Comparison of ENCODE assay signal across 26 cellular contexts in genomic region chr14:38367922-38368321, GRCh38.
"Had no signal": no experiment of that assay in that cellular context is flagged by ENCODE, and none has a peak within 500 bp of the region (broad histone marks: within the 10 kb centered on the region; RNA-seq: fewer than 3 reads in every experiment).

No MANE protein-coding gene starts in this region.

- H3K9me3 Mint-ChIP-seq: activated naive CD4-positive, alpha-beta T cell treated with anti-CD3 and anti-CD28 coated beads for 36 hours; activated T-cell treated with anti-CD3 and anti-CD28 coated beads, Interleukin-2, amount 50 U/mL, for 72 hours; endodermal cell; stimulated activated naive CD8-positive, alpha-beta T cell treated with anti-CD3 and anti-CD28 coated beads, Interleukin-15, amount 100 ng/mL, for 72 hours had no signal

- H3K36me3 ChIP-seq: left lung, right lobe of liver, tibial artery had no signal

- H3K4me3 ChIP-seq: coronary artery, hepatocyte, left lung, right lobe of liver, skin epidermis, tibial artery had no signal

- H3K27ac ChIP-seq: coronary artery, hepatocyte, left lung, right lobe of liver, tibial artery had no signal

- ATAC-seq: activated CD4-positive, alpha-beta T cell treated with anti-CD3 and anti-CD28 coated beads for 36 hours; activated T-cell treated with anti-CD3 and anti-CD28 coated beads, Interleukin-2, amount 50 U/mL, for 72 hours; left lung; natural killer cell; stimulated activated effector memory CD8-positive, alpha-beta T cell treated with anti-CD3 and anti-CD28 coated beads, Interleukin-12 subunit alpha, Interleukin-12 subunit beta, amount 100 ng/mL, for 72 hours; stimulated activated naive CD8-positive, alpha-beta T cell treated with anti-CD3 and anti-CD28 coated beads, Interleukin-15, amount 100 ng/mL, for 72 hours; T-cell had no signal

- H3K36me3 Mint-ChIP-seq: activated naive CD8-positive, alpha-beta T cell treated with anti-CD3 and anti-CD28 coated beads, Interleukin-2, amount 10 ng/mL, durations not matched to agents 7 days and 5 days; immature natural killer cell; natural killer cell; stimulated activated effector memory CD8-positive, alpha-beta T cell treated with anti-CD3 and anti-CD28 coated beads, Interleukin-12 subunit alpha, Interleukin-12 subunit beta, amount 100 ng/mL, for 72 hours; T-cell had no signal

- H3K4me3 Mint-ChIP-seq: activated B cell treated with CpG ODN at 0.5 μM for 24 hours; activated CD4-positive, alpha-beta T cell treated with anti-CD3 and anti-CD28 coated beads for 36 hours; activated naive CD4-positive, alpha-beta T cell treated with anti-CD3 and anti-CD28 coated beads for 36 hours; activated naive CD8-positive, alpha-beta T cell treated with anti-CD3 and anti-CD28 coated beads, Interleukin-2, amount 10 ng/mL, durations not matched to agents 7 days and 5 days; activated T-cell treated with anti-CD3 and anti-CD28 coated beads, Interleukin-2, amount 50 U/mL, for 72 hours; endodermal cell; immature natural killer cell; natural killer cell; stimulated activated effector memory CD8-positive, alpha-beta T cell treated with anti-CD3 and anti-CD28 coated beads, Interleukin-12 subunit alpha, Interleukin-12 subunit beta, amount 100 ng/mL, for 72 hours; stimulated activated naive CD8-positive, alpha-beta T cell treated with anti-CD3 and anti-CD28 coated beads, Interleukin-15, amount 100 ng/mL, for 72 hours; T-cell; T-helper 2 cell treated with Interferon-gamma antibody and Interleukin-4, amounts not matched to agents 5 μg/mL and 100 μg/mL, for 36 hours had no signal

- DNase-seq: activated B cell treated with CpG ODN at 0.5 μM for 24 hours; activated CD4-positive, alpha-beta T cell treated with anti-CD3 and anti-CD28 coated beads for 36 hours; activated CD4-positive, alpha-beta T cell treated with anti-CD3 and anti-CD28 coated beads, Interleukin-2, amount 50 U/mL, for 4 hours; activated effector memory CD4-positive, alpha-beta T cell treated with Interleukin-2 at 50 U/mL for 16 hours; activated naive CD4-positive, alpha-beta T cell treated with anti-CD3 and anti-CD28 coated beads for 36 hours; activated naive CD8-positive, alpha-beta T cell treated with anti-CD3 and anti-CD28 coated beads, Interleukin-2, amount 10 ng/mL, durations not matched to agents 7 days and 5 days; activated T-cell treated with anti-CD3 and anti-CD28 coated beads, Interleukin-2, amount 50 U/mL, for 72 hours; amniotic stem cell; cerebellar nuclear complex; endodermal cell; foreskin fibroblast; immature natural killer cell; mammary epithelial cell; midbrain; natural killer cell; right lobe of liver; stimulated activated CD4-positive, alpha-beta T cell treated with anti-CD3 and anti-CD28 coated beads, Interleukin-2, amount 100 ng/mL, for 24 hours; stimulated activated naive CD8-positive, alpha-beta T cell treated with anti-CD3 and anti-CD28 coated beads, Interleukin-15, amount 100 ng/mL, for 72 hours; T-cell; tibial artery had no signal

- H3K4me1 ChIP-seq: left lung, right lobe of liver, tibial artery had no signal

- H3K27me3 ChIP-seq: hepatocyte, left lung, right lobe of liver, tibial artery had no signal

- H3K27ac Mint-ChIP-seq: activated B cell treated with CpG ODN at 0.5 μM for 24 hours; activated CD4-positive, alpha-beta T cell treated with anti-CD3 and anti-CD28 coated beads for 36 hours; activated naive CD4-positive, alpha-beta T cell treated with anti-CD3 and anti-CD28 coated beads for 36 hours; activated naive CD8-positive, alpha-beta T cell treated with anti-CD3 and anti-CD28 coated beads, Interleukin-2, amount 10 ng/mL, durations not matched to agents 7 days and 5 days; activated T-cell treated with anti-CD3 and anti-CD28 coated beads, Interleukin-2, amount 50 U/mL, for 72 hours; endodermal cell; immature natural killer cell; natural killer cell; stimulated activated effector memory CD8-positive, alpha-beta T cell treated with anti-CD3 and anti-CD28 coated beads, Interleukin-12 subunit alpha, Interleukin-12 subunit beta, amount 100 ng/mL, for 72 hours; stimulated activated naive CD8-positive, alpha-beta T cell treated with anti-CD3 and anti-CD28 coated beads, Interleukin-15, amount 100 ng/mL, for 72 hours; T-cell; T-helper 2 cell treated with Interferon-gamma antibody and Interleukin-4, amounts not matched to agents 5 μg/mL and 100 μg/mL, for 36 hours had no signal

- H3K4me1 Mint-ChIP-seq: activated B cell treated with CpG ODN at 0.5 μM for 24 hours; activated CD4-positive, alpha-beta T cell treated with anti-CD3 and anti-CD28 coated beads for 36 hours; activated naive CD8-positive, alpha-beta T cell treated with anti-CD3 and anti-CD28 coated beads, Interleukin-2, amount 10 ng/mL, durations not matched to agents 7 days and 5 days; endodermal cell; immature natural killer cell; natural killer cell; stimulated activated effector memory CD8-positive, alpha-beta T cell treated with anti-CD3 and anti-CD28 coated beads, Interleukin-12 subunit alpha, Interleukin-12 subunit beta, amount 100 ng/mL, for 72 hours; stimulated activated naive CD8-positive, alpha-beta T cell treated with anti-CD3 and anti-CD28 coated beads, Interleukin-15, amount 100 ng/mL, for 72 hours; T-cell had no signal

- H3K27me3 Mint-ChIP-seq: activated B cell treated with CpG ODN at 0.5 μM for 24 hours; activated CD4-positive, alpha-beta T cell treated with anti-CD3 and anti-CD28 coated beads for 36 hours; activated naive CD8-positive, alpha-beta T cell treated with anti-CD3 and anti-CD28 coated beads, Interleukin-2, amount 10 ng/mL, durations not matched to agents 7 days and 5 days; stimulated activated naive CD8-positive, alpha-beta T cell treated with anti-CD3 and anti-CD28 coated beads, Interleukin-15, amount 100 ng/mL, for 72 hours had no signal

- H3K9me3 ChIP-seq: left lung, right lobe of liver, tibial artery had no signal
